In genomic region chr5:132224721-132225120, GRCh38 we compare ENCODE assay signal across 11 cellular contexts. TPM values are rescaled to one million over a fixed set of nuclear protein-coding genes. Genes with fewer than 3 reads are reported as not detected.
A peak's percentile ranks its signal among the peaks of the same experiment; 100 is the strongest.
DNase-seq lines count a peak whose midpoint lies in the region; ATAC-seq and TF ChIP-seq lines count a peak whose summit lies in the region.
"Had no signal": no experiment of that assay in that cellular context is flagged by ENCODE, and none has a peak within 500 bp of the region (broad histone marks: within the 10 kb centered on the region; RNA-seq: fewer than 3 reads in every experiment).

No MANE protein-coding gene starts in this region.

- TF ChIP-seq CTCF in left ventricle myocardium inferior (IDR thresholded peaks at IDR 0.05; ENCODE audit: borderline replicate concordance) = no peak

- H3K36me3 ChIP-seq in left ventricle myocardium inferior = no peaks in the 10 kb centered on the region
- no peaks in the 10 kb centered on the region for H3K36me3 ChIP-seq in skeletal muscle tissue (ENCODE audit: control insufficient read depth in 3 of 3, insufficient read depth in 3 of 3, low read length in 3 of 3)
- H3K36me3 ChIP-seq in H7 (replicated peaks; ENCODE audit: control insufficient read depth, insufficient read depth, low read length) = no peaks in the 10 kb centered on the region

- POLR2A ChIA-PET in T-cell (lab: Charles Lee) = no interaction called here

- DNase-seq in EL = peak; percentile 29
- DNase-seq in activated T-helper 1 cell treated with anti-CD3 and anti-CD28 coated beads, Interleukin-12 subunit alpha, Interleukin-12 subunit beta, Interleukin-2, Interleukin-4 antibody, amounts not matched to agents 30 ng/mL and 10 ng/mL and 1 ng/mL, durations not matched to agents 14 hours and 24 hours and 36 hours (ENCODE audit: low spot score) = no peak
- DNase-seq in left ventricle myocardium inferior = no peak
- DNase-seq in T-cell = no peak
- no peak for DNase-seq in H7
- DNase-seq: cerebellar nuclear complex had no signal

- H3K4me1 Mint-ChIP-seq in activated T-helper 1 cell treated with anti-CD3 and anti-CD28 coated beads, Interleukin-12 subunit alpha, Interleukin-12 subunit beta, Interleukin-2, Interleukin-4 antibody, amounts not matched to agents 30 ng/mL and 10 ng/mL and 1 ng/mL, durations not matched to agents 14 hours and 24 hours and 36 hours (ENCODE audit: low read depth) = peaks cover 45% of the 10 kb centered on the region
- peaks cover 16 to 25% (median 16%) of the 10 kb centered on the region in 3 donors for H3K4me1 Mint-ChIP-seq in T-cell

- H3K27me3 ChIP-seq in left ventricle myocardium inferior (ENCODE audit: low read depth) (no peaks in the 10 kb centered on the region), skeletal muscle tissue (ENCODE audit: control insufficient read depth in 3 of 3, insufficient read depth in 3 of 3, low read length in 3 of 3) (no peaks in the 10 kb centered on the region), H7 (ENCODE audit: control insufficient read depth, insufficient read depth, low read length) (peaks cover 18% of the 10 kb centered on the region)

- intact Hi-C loops in activated T-helper 1 cell treated with anti-CD3 and anti-CD28 coated beads, Interleukin-12 subunit alpha, Interleukin-12 subunit beta, Interleukin-2, Interleukin-4 antibody, amounts not matched to agents 30 ng/mL and 10 ng/mL and 1 ng/mL, durations not matched to agents 14 hours and 24 hours and 36 hours (cut with micrococcal nuclease) = loop anchor here (5.0 kb wide), 2 partner anchors 47 to 643 kb away; partner anchors contain the start of genes GDF9 and UQCRQ
- intact Hi-C loops in left ventricle myocardium inferior (cut with micrococcal nuclease) = no loop called here

- H3K36me3 Mint-ChIP-seq in activated T-helper 1 cell treated with anti-CD3 and anti-CD28 coated beads, Interleukin-12 subunit alpha, Interleukin-12 subunit beta, Interleukin-2, Interleukin-4 antibody, amounts not matched to agents 30 ng/mL and 10 ng/mL and 1 ng/mL, durations not matched to agents 14 hours and 24 hours and 36 hours (ENCODE audit: low read depth) = peaks cover 35% of the 10 kb centered on the region
- H3K36me3 Mint-ChIP-seq in T-cell = no peaks in the 10 kb centered on the region

- peak overlapping the region; percentile 88 for H3K4me3 ChIP-seq in left ventricle myocardium inferior
- H3K4me3 ChIP-seq in skeletal muscle tissue (ENCODE audit: low read length in 3 of 3) = peak overlapping the region in 1 of 3 donors; percentile 4
- H3K4me3 ChIP-seq in H7 (ENCODE audit: insufficient read depth, low read depth, low read length) = no peak overlapping the region

- H3K27me3 Mint-ChIP-seq in activated T-helper 1 cell treated with anti-CD3 and anti-CD28 coated beads, Interleukin-12 subunit alpha, Interleukin-12 subunit beta, Interleukin-2, Interleukin-4 antibody, amounts not matched to agents 30 ng/mL and 10 ng/mL and 1 ng/mL, durations not matched to agents 14 hours and 24 hours and 36 hours (ENCODE audit: insufficient read depth) = peaks cover 10% of the 10 kb centered on the region
- H3K27me3 Mint-ChIP-seq in T-cell = peaks cover 21 to 23% of the 10 kb centered on the region in 2 donors

- H3K27ac ChIP-seq in left ventricle myocardium inferior (replicated peaks) (peak overlapping the region; percentile 97), skeletal muscle tissue (ENCODE audit: low read depth, low read length) (peak overlapping the region; percentile 78)
- H3K27ac ChIP-seq: KMS-11 had no signal

- no peaks in the 10 kb centered on the region for H3K9me3 Mint-ChIP-seq in activated T-helper 1 cell treated with anti-CD3 and anti-CD28 coated beads, Interleukin-12 subunit alpha, Interleukin-12 subunit beta, Interleukin-2, Interleukin-4 antibody, amounts not matched to agents 30 ng/mL and 10 ng/mL and 1 ng/mL, durations not matched to agents 14 hours and 24 hours and 36 hours
- H3K9me3 Mint-ChIP-seq in T-cell = no peaks in the 10 kb centered on the region
- H3K9me3 Mint-ChIP-seq: activated T-cell treated with anti-CD3 and anti-CD28 coated beads, Interleukin-2, amount 50 U/mL, for 4 hours had no signal

- H3K9ac ChIP-seq in skeletal muscle tissue (ENCODE audit: low read depth in 1 of 3, low read length in 3 of 3) = peak overlapping the region in 2 of 3 donors; percentile 23 to 51
- H3K9ac ChIP-seq: KMS-11 had no signal

- H3K4me1 ChIP-seq in left ventricle myocardium inferior (peaks cover 87% of the 10 kb centered on the region), skeletal muscle tissue (ENCODE audit: control insufficient read depth in 3 of 3, insufficient read depth in 3 of 3, low read length in 3 of 3) (peaks cover 53 to 57% (median 57%) of the 10 kb centered on the region in 3 donors)

- H3K9me3 ChIP-seq in left ventricle myocardium inferior (replicated peaks) = no peaks in the 10 kb centered on the region
- H3K9me3 ChIP-seq in skeletal muscle tissue (ENCODE audit: control insufficient read depth in 3 of 3, low read length in 3 of 3) = no peaks in the 10 kb centered on the region

- CTCF ChIA-PET in T-cell (lab: Charles Lee) = interaction anchor here in 1 of 2 donors (0.6 kb wide), 1 partner anchor 611 kb away, joined by 5 read pairs; no protein-coding TSS in a partner anchor

- ATAC-seq in T-cell (replicated peaks in 1 of 4) (no peak), HG03025 (IDR thresholded peaks at IDR 0.05; ENCODE audit: low FRiP score, unreplicated experiment) (no peak), HG03439 (IDR thresholded peaks at IDR 0.05; ENCODE audit: unreplicated experiment) (no peak)

- peak overlapping the region; percentile 8 for H3K4me3 Mint-ChIP-seq in activated T-helper 1 cell treated with anti-CD3 and anti-CD28 coated beads, Interleukin-12 subunit alpha, Interleukin-12 subunit beta, Interleukin-2, Interleukin-4 antibody, amounts not matched to agents 30 ng/mL and 10 ng/mL and 1 ng/mL, durations not matched to agents 14 hours and 24 hours and 36 hours
- no peak overlapping the region for H3K4me3 Mint-ChIP-seq in T-cell
- H3K4me3 Mint-ChIP-seq: activated T-cell treated with anti-CD3 and anti-CD28 coated beads, Interleukin-2, amount 50 U/mL, for 4 hours had no signal

- H3K27ac Mint-ChIP-seq in activated T-helper 1 cell treated with anti-CD3 and anti-CD28 coated beads, Interleukin-12 subunit alpha, Interleukin-12 subunit beta, Interleukin-2, Interleukin-4 antibody, amounts not matched to agents 30 ng/mL and 10 ng/mL and 1 ng/mL, durations not matched to agents 14 hours and 24 hours and 36 hours = peak overlapping the region; percentile 37
- H3K27ac Mint-ChIP-seq in T-cell = no peak overlapping the region

RNA-seq across cellular contexts. Expression of gene P4HA2, which starts 2.9 kb away (rescaled TPM):
- total RNA-seq in activated T-helper 1 cell treated with anti-CD3 and anti-CD28 coated beads, Interleukin-12 subunit alpha, Interleukin-12 subunit beta, Interleukin-2, Interleukin-4 antibody, amounts not matched to agents 30 ng/mL and 10 ng/mL and 1 ng/mL, durations not matched to agents 14 hours and 24 hours and 36 hours = 48.7 and 49.4 TPM in 2 replicates
- total RNA-seq in left ventricle myocardium inferior (80.5 TPM), skeletal muscle tissue (50.6 TPM), T-cell (under 1 TPM in 3 of 5 donors, not detected in 2; 0.50 to 0.99 (median 0.98) TPM)
- 5.4 and 8.4 TPM in 2 replicates for total RNA-seq in H7 (2014; rRNA removed; shearing (Covaris generic))

RNA-seq across cellular contexts. Expression of gene PDLIM4, which starts 32.8 kb away (rescaled TPM):
- total RNA-seq in activated T-helper 1 cell treated with anti-CD3 and anti-CD28 coated beads, Interleukin-12 subunit alpha, Interleukin-12 subunit beta, Interleukin-2, Interleukin-4 antibody, amounts not matched to agents 30 ng/mL and 10 ng/mL and 1 ng/mL, durations not matched to agents 14 hours and 24 hours and 36 hours = 1.4 and 2.0 TPM in 2 replicates
- 4.8 TPM for total RNA-seq in left ventricle myocardium inferior
- total RNA-seq in skeletal muscle tissue = 19.8 TPM
- not detected for total RNA-seq in T-cell
- 4.7 and 11.2 TPM in 2 replicates for total RNA-seq in H7 (2014; rRNA removed; shearing (Covaris generic))
